In genomic region chr10:86078639-86079035, GRCh38 we compare ENCODE assay signal across 19 cellular contexts.
DNase-seq lines count a peak whose midpoint lies in the region; ATAC-seq and TF ChIP-seq lines count a peak whose summit lies in the region.
"Had no signal": no experiment of that assay in that cellular context is flagged by ENCODE, and none has a peak within 500 bp of the region (broad histone marks: within the 10 kb centered on the region; RNA-seq: fewer than 3 reads in every experiment).

No MANE protein-coding gene starts in this region.

- no peaks in the 10 kb centered on the region for H3K4me1 Mint-ChIP-seq in chondrocyte (ENCODE audit: low read depth)
- peaks cover 0 to 2% (median 0%) of the 10 kb centered on the region in 7 donors for H3K4me1 Mint-ChIP-seq in naive thymus-derived CD4-positive, alpha-beta T cell

- TF ChIP-seq CTCF in chondrocyte (IDR thresholded peaks at IDR 0.05) (no peak), stomach (IDR thresholded peaks at IDR 0.05) (no peak), breast epithelium (IDR thresholded peaks at IDR 0.05) (no peak)

- H3K9me3 ChIP-seq in naive thymus-derived CD4-positive, alpha-beta T cell (ENCODE audit: control insufficient read depth in 2 of 3, low read length in 3 of 3), result no peaks in the 10 kb centered on the region
- no peaks in the 10 kb centered on the region for H3K9me3 ChIP-seq in stomach
- H3K9me3 ChIP-seq in breast epithelium, result no peaks in the 10 kb centered on the region
- H3K9me3 ChIP-seq: BE2C had no signal

- H3K4me1 ChIP-seq in naive thymus-derived CD4-positive, alpha-beta T cell (ENCODE audit: control insufficient read depth in 2 of 2, insufficient read depth in 2 of 2, low read length in 2 of 2), result no peaks in the 10 kb centered on the region
- H3K4me1 ChIP-seq in stomach (no peaks in the 10 kb centered on the region), breast epithelium (no peaks in the 10 kb centered on the region)

- no peaks in the 10 kb centered on the region for H3K36me3 ChIP-seq in naive thymus-derived CD4-positive, alpha-beta T cell (ENCODE audit: control insufficient read depth in 2 of 3, insufficient read depth in 3 of 3, low read length in 3 of 3)
- H3K36me3 ChIP-seq in stomach (no peaks in the 10 kb centered on the region), breast epithelium (no peaks in the 10 kb centered on the region)

- H3K27ac ChIP-seq in naive thymus-derived CD4-positive, alpha-beta T cell (ENCODE audit: low read depth, low read length), result no peak overlapping the region
- H3K27ac ChIP-seq in stomach (no peak overlapping the region), breast epithelium (no peak overlapping the region)
- H3K27ac ChIP-seq: 22Rv1 had no signal

- intact Hi-C loops in naive thymus-derived CD4-positive, alpha-beta T cell (cut with micrococcal nuclease), result no loop called here
- intact Hi-C loops in stomach (cut with DNase I; ENCODE audit: low total_unique reads), result no loop called here
- intact Hi-C loops in breast epithelium (cut with DNase I; ENCODE audit: low total_unique reads), result no loop called here

- DNase-seq in activated CD8-positive, alpha-beta memory T cell treated with anti-CD3 and anti-CD28 coated beads for 24 hours, result peak; percentile 24
- DNase-seq in activated CD8-positive, alpha-beta memory T cell treated with anti-CD3 and anti-CD28 coated beads, Interleukin-2, amount 50 U/mL, for 48 hours, result no peak
- DNase-seq in chondrocyte (ENCODE audit: low spot score), result peak; percentile 70
- DNase-seq in naive thymus-derived CD4-positive, alpha-beta T cell, result no peak
- peak; percentile 13 for DNase-seq in stomach
- DNase-seq in breast epithelium (ENCODE audit: low spot score in 2 of 2), result no peak
- no peak for DNase-seq in NCI-H2107 treated with DMSO at 0.1 percent for 48 hours (lab: John Stamatoyannopoulos, UW; ENCODE audit: unreplicated experiment)
- DNase-seq: CD4-positive, alpha-beta T cell; DMS79; Kasumi-1; MM.1S; NCI-H1105 treated with DMSO at 0.1 percent for 48 hours; NCI-H187; NCI-H345; NCI-H526 treated with DMSO at 0.1 percent for 48 hours; RPMI8226 had no signal

- peaks cover 8% of the 10 kb centered on the region for H3K27me3 Mint-ChIP-seq in chondrocyte (ENCODE audit: low read depth)
- peaks cover 2 to 34% (median 16%) of the 10 kb centered on the region in 5 donors for H3K27me3 Mint-ChIP-seq in naive thymus-derived CD4-positive, alpha-beta T cell

- 69 to 82% (median 73%) methylated on average over 5 of the region's 5 CpGs for WGBS in stomach, 5 donors

- H3K27me3 ChIP-seq in naive thymus-derived CD4-positive, alpha-beta T cell (ENCODE audit: control insufficient read depth in 2 of 2, insufficient read depth in 2 of 2, low read length in 2 of 2), result no peaks in the 10 kb centered on the region
- H3K27me3 ChIP-seq in stomach (peaks cover 0 to 3% (median 0%) of the 10 kb centered on the region in 3 donors), breast epithelium (no peaks in the 10 kb centered on the region)
- H3K27me3 ChIP-seq: BE2C had no signal

- no peaks in the 10 kb centered on the region for H3K36me3 Mint-ChIP-seq in chondrocyte (ENCODE audit: low read depth)
- H3K36me3 Mint-ChIP-seq in naive thymus-derived CD4-positive, alpha-beta T cell, result no peaks in the 10 kb centered on the region

- no peaks in the 10 kb centered on the region for H3K9me3 Mint-ChIP-seq in chondrocyte (ENCODE audit: low read depth)
- peaks cover 0 to 5% (median 0%) of the 10 kb centered on the region in 11 donors for H3K9me3 Mint-ChIP-seq in naive thymus-derived CD4-positive, alpha-beta T cell
- H3K9me3 Mint-ChIP-seq: CD4-positive, alpha-beta T cell had no signal

- POLR2A ChIA-PET in naive thymus-derived CD4-positive, alpha-beta T cell (lab: Charles Lee), result no interaction called here

- H3K27ac Mint-ChIP-seq in chondrocyte (ENCODE audit: unreplicated experiment), result no peak overlapping the region
- no peak overlapping the region for H3K27ac Mint-ChIP-seq in naive thymus-derived CD4-positive, alpha-beta T cell
- H3K27ac Mint-ChIP-seq: CD4-positive, alpha-beta T cell had no signal

- CTCF ChIA-PET in naive thymus-derived CD4-positive, alpha-beta T cell (lab: Charles Lee), result no interaction called here

- ATAC-seq in naive thymus-derived CD4-positive, alpha-beta T cell, result peak; percentile 13
- ATAC-seq in HG03460 (IDR thresholded peaks at IDR 0.05; ENCODE audit: unreplicated experiment), result no peak

- TF ChIP-seq POLR2A in stomach (IDR thresholded peaks at IDR 0.05) (no peak), breast epithelium (IDR thresholded peaks at IDR 0.05) (no peak)

- no peak for TF ChIP-seq EP300 in stomach (IDR thresholded peaks at IDR 0.05)

- H3K4me3 Mint-ChIP-seq in chondrocyte (ENCODE audit: unreplicated experiment), result no peak overlapping the region
- no peak overlapping the region for H3K4me3 Mint-ChIP-seq in naive thymus-derived CD4-positive, alpha-beta T cell
- H3K4me3 Mint-ChIP-seq: CD4-positive, alpha-beta T cell had no signal

- no peak overlapping the region for H3K4me3 ChIP-seq in naive thymus-derived CD4-positive, alpha-beta T cell (ENCODE audit: low read length)
- H3K4me3 ChIP-seq in stomach, result no peak overlapping the region
- H3K4me3 ChIP-seq in breast epithelium, result no peak overlapping the region

Comparison
In these comparisons a context has a peak if more than half of its experiments do, and no peak if none do; other contexts are left out.
1. DNase-seq: peak in activated CD8-positive, alpha-beta memory T cell treated with anti-CD3 and anti-CD28 coated beads for 24 hours (single experiment), chondrocyte (single experiment) and stomach (single experiment); none in activated CD8-positive, alpha-beta memory T cell treated with anti-CD3 and anti-CD28 coated beads, Interleukin-2, amount 50 U/mL, for 48 hours (single experiment), naive thymus-derived CD4-positive, alpha-beta T cell (0 of 9), breast epithelium (0 of 2) and NCI-H2107 treated with DMSO at 0.1 percent for 48 hours (single experiment).